Comparison of ENCODE assay signal across 1 cellular context in the genomic region with DNA sequence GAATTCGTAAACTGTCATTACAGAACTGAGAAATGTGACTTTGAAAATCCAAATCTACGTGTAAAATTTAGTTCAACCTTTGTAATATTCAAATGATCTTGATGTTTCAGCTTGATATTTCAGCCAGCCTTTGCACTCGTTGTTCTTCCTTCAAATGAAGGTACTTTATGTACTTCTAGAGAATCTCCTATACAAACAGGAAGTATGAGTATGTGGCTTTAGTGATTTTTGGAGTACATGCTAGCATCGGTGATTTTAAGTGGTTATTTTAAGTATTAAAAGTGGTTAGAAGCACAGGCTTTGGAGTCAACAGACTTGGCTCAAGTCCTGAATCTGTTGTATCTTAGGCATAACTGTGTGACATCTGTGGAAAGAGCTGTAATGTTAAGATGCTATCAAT.
TF ChIP-seq lines count a peak whose summit lies in the region.

No MANE protein-coding gene starts in this region.

TF ChIP-seq in endothelial cell of umbilical vein, 7 proteins besides CTCF, POLR2A, EP300 and RAD21:
- TF ChIP-seq FOS (IDR thresholded peaks at IDR 0.05; ENCODE audit: borderline replicate concordance, insufficient read depth, low read length): peak; percentile 42
- TF ChIP-seq, protein P1, sequence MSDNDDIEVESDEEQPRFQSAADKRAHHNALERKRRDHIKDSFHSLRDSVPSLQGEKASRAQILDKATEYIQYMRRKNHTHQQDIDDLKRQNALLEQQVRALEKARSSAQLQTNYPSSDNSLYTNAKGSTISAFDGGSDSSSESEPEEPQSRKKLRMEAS (IDR thresholded peaks at IDR 0.05; ENCODE audit: insufficient read depth, insufficient read length): no peak
- TF ChIP-seq JUN (IDR thresholded peaks at IDR 0.05; ENCODE audit: borderline replicate concordance, insufficient read depth, insufficient read length, low read depth): no peak
- TF ChIP-seq MYC (IDR thresholded peaks at IDR 0.05; ENCODE audit: low read depth, low read length): no peak
- no peak for TF ChIP-seq GATA2 (IDR thresholded peaks at IDR 0.05; ENCODE audit: insufficient read depth, insufficient read length, low read depth, low read length)
